Comparison of ENCODE assay signal across 1 cellular context in the genomic region with DNA sequence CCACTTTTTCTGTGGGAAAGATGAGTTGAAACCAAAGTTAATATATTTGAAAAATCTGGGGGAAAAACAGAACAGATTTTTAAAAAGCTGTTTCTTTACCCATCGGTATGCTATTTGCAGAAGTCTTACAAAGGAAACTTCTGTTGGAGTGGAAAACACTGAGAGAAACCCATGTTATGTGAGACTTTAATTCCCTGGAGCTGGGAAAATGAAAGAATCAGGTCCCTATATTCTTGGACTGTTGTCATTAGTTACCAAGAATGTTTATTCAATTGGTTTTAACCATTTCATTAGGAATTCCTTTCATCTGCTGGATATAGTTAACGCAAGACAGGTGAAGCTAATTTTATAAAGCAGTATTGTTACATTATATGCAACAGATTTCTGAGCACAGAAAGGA.
TF ChIP-seq lines count a peak whose summit lies in the region.

No MANE protein-coding gene starts in this region.

TF ChIP-seq in SK-N-SH treated with all-trans-retinoic acid at 6 μM for 48 hours, 23 proteins besides CTCF, POLR2A, EP300 and RAD21 (continued from another document):
- TF ChIP-seq, protein P1, sequence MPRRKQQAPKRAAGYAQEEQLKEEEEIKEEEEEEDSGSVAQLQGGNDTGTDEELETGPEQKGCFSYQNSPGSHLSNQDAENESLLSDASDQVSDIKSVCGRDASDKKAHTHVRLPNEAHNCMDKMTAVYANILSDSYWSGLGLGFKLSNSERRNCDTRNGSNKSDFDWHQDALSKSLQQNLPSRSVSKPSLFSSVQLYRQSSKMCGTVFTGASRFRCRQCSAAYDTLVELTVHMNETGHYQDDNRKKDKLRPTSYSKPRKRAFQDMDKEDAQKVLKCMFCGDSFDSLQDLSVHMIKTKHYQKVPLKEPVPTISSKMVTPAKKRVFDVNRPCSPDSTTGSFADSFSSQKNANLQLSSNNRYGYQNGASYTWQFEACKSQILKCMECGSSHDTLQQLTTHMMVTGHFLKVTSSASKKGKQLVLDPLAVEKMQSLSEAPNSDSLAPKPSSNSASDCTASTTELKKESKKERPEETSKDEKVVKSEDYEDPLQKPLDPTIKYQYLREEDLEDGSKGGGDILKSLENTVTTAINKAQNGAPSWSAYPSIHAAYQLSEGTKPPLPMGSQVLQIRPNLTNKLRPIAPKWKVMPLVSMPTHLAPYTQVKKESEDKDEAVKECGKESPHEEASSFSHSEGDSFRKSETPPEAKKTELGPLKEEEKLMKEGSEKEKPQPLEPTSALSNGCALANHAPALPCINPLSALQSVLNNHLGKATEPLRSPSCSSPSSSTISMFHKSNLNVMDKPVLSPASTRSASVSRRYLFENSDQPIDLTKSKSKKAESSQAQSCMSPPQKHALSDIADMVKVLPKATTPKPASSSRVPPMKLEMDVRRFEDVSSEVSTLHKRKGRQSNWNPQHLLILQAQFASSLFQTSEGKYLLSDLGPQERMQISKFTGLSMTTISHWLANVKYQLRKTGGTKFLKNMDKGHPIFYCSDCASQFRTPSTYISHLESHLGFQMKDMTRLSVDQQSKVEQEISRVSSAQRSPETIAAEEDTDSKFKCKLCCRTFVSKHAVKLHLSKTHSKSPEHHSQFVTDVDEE (CRISPR knock-in tag; IDR thresholded peaks at IDR 0.05) = no peak
- no peak for TF ChIP-seq BACH2 (CRISPR knock-in tag; IDR thresholded peaks at IDR 0.05; ENCODE audit: borderline replicate concordance)
- no peak for TF ChIP-seq TOX (CRISPR knock-in tag; IDR thresholded peaks at IDR 0.05; ENCODE audit: borderline replicate concordance)
- no peak for TF ChIP-seq ZC3H10 (CRISPR knock-in tag; IDR thresholded peaks at IDR 0.05)
- no peak for TF ChIP-seq ISL1 (CRISPR knock-in tag; IDR thresholded peaks at IDR 0.05)
- TF ChIP-seq ZNF565 (CRISPR knock-in tag; conservative IDR thresholded peaks at IDR 0.05; ENCODE audit: low read depth) = no peak
- TF ChIP-seq, protein P2, sequence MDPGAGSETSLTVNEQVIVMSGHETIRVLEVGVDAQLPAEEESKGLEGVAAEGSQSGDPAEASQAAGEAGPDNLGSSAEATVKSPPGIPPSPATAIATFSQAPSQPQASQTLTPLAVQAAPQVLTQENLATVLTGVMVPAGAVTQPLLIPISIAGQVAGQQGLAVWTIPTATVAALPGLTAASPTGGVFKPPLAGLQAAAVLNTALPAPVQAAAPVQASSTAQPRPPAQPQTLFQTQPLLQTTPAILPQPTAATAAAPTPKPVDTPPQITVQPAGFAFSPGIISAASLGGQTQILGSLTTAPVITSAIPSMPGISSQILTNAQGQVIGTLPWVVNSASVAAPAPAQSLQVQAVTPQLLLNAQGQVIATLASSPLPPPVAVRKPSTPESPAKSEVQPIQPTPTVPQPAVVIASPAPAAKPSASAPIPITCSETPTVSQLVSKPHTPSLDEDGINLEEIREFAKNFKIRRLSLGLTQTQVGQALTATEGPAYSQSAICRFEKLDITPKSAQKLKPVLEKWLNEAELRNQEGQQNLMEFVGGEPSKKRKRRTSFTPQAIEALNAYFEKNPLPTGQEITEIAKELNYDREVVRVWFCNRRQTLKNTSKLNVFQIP (CRISPR knock-in tag; IDR thresholded peaks at IDR 0.05; ENCODE audit: borderline replicate concordance, low read depth) = no peak
- no peak for TF ChIP-seq ZNF8 (CRISPR knock-in tag; IDR thresholded peaks at IDR 0.05)
- no peak for TF ChIP-seq SNAI2 (CRISPR knock-in tag; IDR thresholded peaks at IDR 0.05)
- TF ChIP-seq RARB (CRISPR knock-in tag; IDR thresholded peaks at IDR 0.05) = no peak
